12 cellular contexts compared by ENCODE assay signal in genomic region chr12:91620949-91621348, GRCh38.
DNase-seq lines count a peak whose midpoint lies in the region; TF ChIP-seq lines count a peak whose summit lies in the region.
"Had no signal": no experiment of that assay in that cellular context is flagged by ENCODE, and none has a peak within 500 bp of the region (broad histone marks: within the 10 kb centered on the region; RNA-seq: fewer than 3 reads in every experiment).

No MANE protein-coding gene starts in this region.

- peak overlapping the region; percentile 89 for H3K27ac ChIP-seq in SK-N-MC
- H3K27ac ChIP-seq: GM23248, testis had no signal

- H3K9ac ChIP-seq in SK-N-MC (ENCODE audit: insufficient read length): peak overlapping the region; percentile 52
- H3K9ac ChIP-seq: GM23248 had no signal

- intact Hi-C loops in posterior cingulate gyrus (cut with DNase I): no loop called here

- peak overlapping the region; percentile 37; the same call in 1 of the 2 replicates for H3K4me3 ChIP-seq in SK-N-MC
- H3K4me3 ChIP-seq: GM23248, testis had no signal

- DNase-seq in NCI-H1092 treated with DMSO at 0.1 percent for 48 hours (lab: John Stamatoyannopoulos, UW) (peak; percentile 54), SK-N-MC (ENCODE audit: low read depth, low spot score) (no peak), globus pallidus (ENCODE audit: low spot score) (peak; percentile 46), posterior cingulate gyrus (peak in 9 of 10 donors; percentile 24 to 91 (median 41)), erythroblast (lab: John Stamatoyannopoulos, UW) (no peak), SIG-M5 treated with dmso at 0.1 percent for 504 hours (lab: John Stamatoyannopoulos, UW; ENCODE audit: unreplicated experiment) (no peak), NCI-H774 (lab: John Stamatoyannopoulos, UW) (no peak), ureter (ENCODE audit: low spot score) (no peak)
- DNase-seq: GM23248, NCI-H1417, T-helper 9 cell, testis had no signal

- H3K36me3 ChIP-seq in SK-N-MC (ENCODE audit: insufficient read depth, low read length): no peaks in the 10 kb centered on the region

- TF ChIP-seq POLR2A in erythroblast (IDR thresholded peaks at IDR 0.05; ENCODE audit: low read length): no peak

- no peaks in the 10 kb centered on the region for H3K9me3 ChIP-seq in SK-N-MC (ENCODE audit: low read depth, low read length)
- H3K9me3 ChIP-seq: testis had no signal

Comparison
In these comparisons a context has a peak if more than half of its experiments do, and no peak if none do; other contexts are left out.
1. DNase-seq: peak in NCI-H1092 treated with DMSO at 0.1 percent for 48 hours (single experiment), globus pallidus (single experiment) and posterior cingulate gyrus (9 of 10); none in SK-N-MC (single experiment), erythroblast (0 of 2), SIG-M5 treated with dmso at 0.1 percent for 504 hours (single experiment), NCI-H774 (single experiment) and ureter (single experiment).